ENCODE assay signal across 11 cellular contexts in the genomic region with DNA sequence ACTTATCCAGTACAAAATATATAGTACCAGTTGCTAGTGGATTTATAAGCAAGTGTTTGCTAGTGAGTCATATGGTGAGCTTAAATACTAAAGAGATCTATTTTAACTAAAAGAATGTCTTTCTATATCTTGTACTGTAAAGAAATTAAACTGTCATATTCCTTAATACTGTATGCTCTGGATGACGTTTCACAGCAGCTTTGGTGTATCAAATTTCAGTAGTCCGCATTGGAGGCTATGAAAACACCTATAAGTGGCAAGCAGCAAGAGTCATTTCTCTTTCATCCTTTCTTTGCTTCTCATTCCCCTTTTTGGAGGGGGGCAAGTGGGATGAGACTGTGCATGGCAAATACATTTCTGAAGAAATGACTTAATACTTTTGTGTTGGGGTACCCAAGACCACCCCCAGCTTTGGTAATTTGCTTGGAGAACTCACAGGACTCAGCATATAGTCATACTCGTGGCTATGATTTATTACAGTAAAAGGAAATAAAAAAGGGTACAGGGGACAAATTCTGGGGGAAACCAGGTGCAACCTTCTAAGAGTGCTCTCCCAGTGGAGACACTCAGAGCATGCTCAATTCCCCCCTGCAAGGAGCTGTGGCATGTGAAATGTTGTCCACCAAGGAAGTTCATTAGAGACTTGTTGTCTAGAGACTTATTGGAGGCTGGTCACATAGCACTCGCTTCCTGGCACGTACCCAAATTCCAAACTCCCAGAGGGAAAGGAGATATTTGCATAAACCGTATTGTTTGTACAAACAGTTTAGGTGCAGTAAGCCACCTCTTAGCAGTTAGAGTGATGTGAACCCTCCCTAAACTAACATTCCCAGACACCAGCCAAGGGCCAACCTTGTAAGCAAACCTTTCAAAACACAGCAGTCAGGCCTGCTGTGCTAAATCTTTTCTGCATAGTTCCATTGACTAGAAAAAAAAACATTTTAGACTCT.
DNase-seq lines count a peak whose midpoint lies in the region; ATAC-seq, FAIRE-seq and TF ChIP-seq lines count a peak whose summit lies in the region.
"Had no signal": no experiment of that assay in that cellular context is flagged by ENCODE, and none has a peak within 500 bp of the region (broad histone marks: within the 10 kb centered on the region; RNA-seq: fewer than 3 reads in every experiment).

No MANE protein-coding gene starts in this region.

- in situ Hi-C loops in GM13976 (cut with MboI; ENCODE audit: low sequenced_read_pairs, unreplicated experiment), result no loop called here

- no peak overlapping the region for H3K4me3 ChIP-seq in bronchial epithelial cell (ENCODE audit: low read depth, low read length)

- no peaks in the 10 kb centered on the region for H3K27me3 ChIP-seq in bronchial epithelial cell (ENCODE audit: control insufficient read depth, insufficient read depth, low read length)
- H3K27me3 ChIP-seq: neutrophil had no signal

- H3K36me3 ChIP-seq in bronchial epithelial cell (ENCODE audit: control insufficient read depth, insufficient read depth, low read length), result no peaks in the 10 kb centered on the region
- H3K36me3 ChIP-seq: neutrophil had no signal

- FAIRE-seq in bronchial epithelial cell (lab: Jason Lieb, UNC), result no peak

- TF ChIP-seq CTCF in bronchial epithelial cell (IDR thresholded peaks at IDR 0.05; ENCODE audit: insufficient read depth, low read length, severe bottlenecking) (no peak), GM13976 (IDR thresholded peaks at IDR 0.05; ENCODE audit: borderline replicate concordance, control extremely low read depth, extremely low read depth, insufficient read depth, missing control alignments) (no peak)

- ATAC-seq in GM21367 (IDR thresholded peaks at IDR 0.05; ENCODE audit: unreplicated experiment), result no peak

- DNase-seq in NCI-H2081 (lab: John Stamatoyannopoulos, UW) (peak; percentile 15 to 60), NCI-H2081 treated with DMSO at 0.1 percent for 48 hours (lab: John Stamatoyannopoulos, UW) (no peak), NCI-H526 (lab: John Stamatoyannopoulos, UW) (peak; percentile 99), bronchial epithelial cell (ENCODE audit: low read depth) (peak; percentile 45), smooth muscle cell of the brain vasculature (ENCODE audit: low read depth, low spot score) (peak; percentile 76), islet precursor cell (no peak), GM13976 (ENCODE audit: low spot score) (no peak)
- DNase-seq: erythroblast, NCI-H146 had no signal

Comparison
In these comparisons a context has a peak if more than half of its experiments do, and no peak if none do; other contexts are left out.
1. DNase-seq: peak in NCI-H2081 (2 of 2), NCI-H526 (2 of 2), bronchial epithelial cell (single experiment) and smooth muscle cell of the brain vasculature (single experiment); none in NCI-H2081 treated with DMSO at 0.1 percent for 48 hours (single experiment), islet precursor cell (single experiment) and GM13976 (single experiment).